ENCODE assay signal across 8 cellular contexts in genomic region chr16:85554791-85555548, GRCh38. TPM values are rescaled to one million over a fixed set of nuclear protein-coding genes. Genes with fewer than 3 reads are reported as not detected.
DNase-seq lines count a peak whose midpoint lies in the region; ATAC-seq and TF ChIP-seq lines count a peak whose summit lies in the region.

No MANE protein-coding gene starts in this region.

- peaks cover 27% of the 10 kb centered on the region for H3K4me1 ChIP-seq in mesenchymal stem cell (ENCODE audit: control insufficient read depth, insufficient read depth, low read depth, low read length)

- peak; percentile 89 for DNase-seq in GM10266 (ENCODE audit: extremely low spot score)
- DNase-seq in NCI-H1105 (lab: John Stamatoyannopoulos, UW) = peak; percentile 61
- DNase-seq in activated CD4-positive, alpha-beta T cell treated with anti-CD3 and anti-CD28 coated beads, Interleukin-2, amount 50 U/mL, for 1 hour = peak; percentile 47
- peak in 4 of 10 donors; percentile 48 to 71 (median 63) for DNase-seq in dorsolateral prefrontal cortex
- peak; percentile 87 for DNase-seq in mesenchymal stem cell
- DNase-seq in stimulated activated CD8-positive, alpha-beta memory T cell treated with anti-CD3 and anti-CD28 coated beads, Interleukin-7, amount 100 ng/mL, for 4 hours (ENCODE audit: low read depth in 2 of 2) = peak; percentile 69 to 75

- H4K91ac ChIP-seq in mesenchymal stem cell (ENCODE audit: low read length) = peak overlapping the region; percentile 93

- H2BK12ac ChIP-seq in mesenchymal stem cell (ENCODE audit: low read length in 2 of 2) = peak overlapping the region in 1 of 2 experiments; percentile 57

- WGBS in mesenchymal stem cell = 0% methylated on average over 50 of the region's 68 CpGs

- H3K9ac ChIP-seq in mesenchymal stem cell (ENCODE audit: low read length) = peak overlapping the region; percentile 91

- H3K27me3 ChIP-seq in dorsolateral prefrontal cortex (no peaks in the 10 kb centered on the region), mesenchymal stem cell (ENCODE audit: control insufficient read depth in 1 of 2, insufficient read depth in 1 of 2, low read length in 2 of 2) (no peaks in the 10 kb centered on the region)

- peak overlapping the region; percentile 99 for H3K4me2 ChIP-seq in mesenchymal stem cell (ENCODE audit: low read length, poor library complexity, severe bottlenecking)

- no peak for ATAC-seq in GM21423 (IDR thresholded peaks at IDR 0.05; ENCODE audit: unreplicated experiment)
- ATAC-seq in GM18511 (IDR thresholded peaks at IDR 0.05; ENCODE audit: unreplicated experiment) = no peak

- peaks cover 11% of the 10 kb centered on the region for H3K79me1 ChIP-seq in mesenchymal stem cell (replicated peaks; ENCODE audit: low read length, poor library complexity, severe bottlenecking)

- peak overlapping the region; percentile 55 to 89 (median 76) for H3K4me3 ChIP-seq in dorsolateral prefrontal cortex
- H3K4me3 ChIP-seq in mesenchymal stem cell (ENCODE audit: insufficient read depth in 1 of 2, low read depth in 1 of 2, low read length in 2 of 2) = peak overlapping the region; percentile 69 to 88

- peaks cover 0 to 4% of the 10 kb centered on the region in 2 experiments for H3K36me3 ChIP-seq in mesenchymal stem cell (ENCODE audit: control insufficient read depth in 1 of 2, insufficient read depth in 2 of 2, low read depth in 1 of 2, low read length in 2 of 2)

- H3K4ac ChIP-seq in mesenchymal stem cell (ENCODE audit: low read depth in 1 of 2, low read length in 2 of 2) = peak overlapping the region; percentile 92 to 98

- H2AK5ac ChIP-seq in mesenchymal stem cell (ENCODE audit: low read length, severe bottlenecking) = no peak overlapping the region

- intact Hi-C loops in dorsolateral prefrontal cortex (cut with DNase I) = loop anchor here (2.0 to 5.0 kb wide), 2 partner anchors 56 to 57 kb away; partner anchors contain the start of gene GSE1 (in 1 of the 2)

- H3K14ac ChIP-seq in mesenchymal stem cell (ENCODE audit: low read length in 2 of 2) = peak overlapping the region; percentile 80 to 89

- no peak overlapping the region for H2AFZ ChIP-seq in mesenchymal stem cell (ENCODE audit: low read depth, low read length)

- H3K27ac ChIP-seq in dorsolateral prefrontal cortex (peak overlapping the region in 57 of 59 donors; percentile 15 to 95 (median 85)), mesenchymal stem cell (ENCODE audit: low read length, poor library complexity, severe bottlenecking) (peak overlapping the region; percentile 55)

- H3K9me3 ChIP-seq in mesenchymal stem cell (ENCODE audit: control insufficient read depth, low read length) = no peaks in the 10 kb centered on the region

- H4K8ac ChIP-seq in mesenchymal stem cell (ENCODE audit: low read length) = peak overlapping the region; percentile 92

- H2BK15ac ChIP-seq in mesenchymal stem cell (ENCODE audit: low read depth, poor library complexity, severe bottlenecking) = peak overlapping the region; percentile 93

- H2BK120ac ChIP-seq in mesenchymal stem cell (ENCODE audit: low read depth, low read length) = peak overlapping the region; percentile 98

- no peak for TF ChIP-seq CTCF in GM10266 (IDR thresholded peaks at IDR 0.05; ENCODE audit: control insufficient read depth, insufficient read depth, low read depth, missing control alignments)
- peak in 1 of 56 donors; percentile 21 for TF ChIP-seq CTCF in dorsolateral prefrontal cortex (IDR thresholded peaks at IDR 0.05 in 54 of 56, conservative IDR thresholded peaks at IDR 0.05 in 2 of 56; ENCODE audit: low read depth in 1 of 56, partially characterized antibody in 56 of 56)

- peak overlapping the region in 1 of 2 experiments; percentile 84 for H3K23ac ChIP-seq in mesenchymal stem cell (ENCODE audit: low read length in 2 of 2)

- peak overlapping the region; percentile 70 for H2BK5ac ChIP-seq in mesenchymal stem cell (ENCODE audit: low read depth, low read length, poor library complexity, severe bottlenecking)

- peak overlapping the region; percentile 97 to 98 for H3K18ac ChIP-seq in mesenchymal stem cell (ENCODE audit: low read depth in 1 of 2, low read length in 2 of 2)

RNA-seq across cellular contexts. Expression of gene GSE1, which starts 58.2 kb away (rescaled TPM):
- total RNA-seq in dorsolateral prefrontal cortex = 10 to 100 TPM; 18.4 to 76.6 (median 53.0) TPM
- 39.2 TPM for polyA plus RNA-seq in mesenchymal stem cell (2013, experiment 1 of 2)
- 38.5 TPM for polyA plus RNA-seq in mesenchymal stem cell (2013, experiment 2 of 2)
